In genomic region chr18:75208836-75209128, GRCh38 we compare ENCODE assay signal across 8 cellular contexts. TPM values are rescaled to one million over a fixed set of nuclear protein-coding genes. Genes with fewer than 3 reads are reported as not detected.
A peak's percentile ranks its signal among the peaks of the same experiment; 100 is the strongest.
DNase-seq lines count a peak whose midpoint lies in the region; ATAC-seq and TF ChIP-seq lines count a peak whose summit lies in the region.

No MANE protein-coding gene starts in this region.

- CTCF ChIA-PET in WTC11 (lab: Charles Lee) = interaction anchor here (0.6 kb wide), 1 partner anchor 657 kb away, joined by 3 read pairs; no protein-coding TSS in a partner anchor

- intact Hi-C loops in right cardiac atrium (cut with DNase I) = no loop called here

- no peak overlapping the region for H3K27ac Mint-ChIP-seq in WTC11

- no peaks in the 10 kb centered on the region for H3K27me3 ChIP-seq in right cardiac atrium (ENCODE audit: control insufficient read depth, insufficient read depth)

- no peak for TF ChIP-seq CTCF in WTC11 (IDR thresholded peaks at IDR 0.05)

- POLR2A ChIA-PET in WTC11 (lab: Charles Lee) = no interaction called here

- H3K4me3 Mint-ChIP-seq in WTC11 = peak overlapping the region; percentile 51

- H3K36me3 Mint-ChIP-seq in WTC11 = no peaks in the 10 kb centered on the region

- WGBS in right cardiac atrium = 0% methylated on average over 33 of the region's 34 CpGs

- DNase-seq in SIG-M5 treated with dmso at 0.1 percent for 504 hours (lab: John Stamatoyannopoulos, UW; ENCODE audit: unreplicated experiment) = peak; percentile 48
- no peak for DNase-seq in SIG-M5 (lab: John Stamatoyannopoulos, UW)
- no peak for DNase-seq in WTC11 (ENCODE audit: low spot score)
- no peak for DNase-seq in right cardiac atrium
- DNase-seq in stimulated activated CD8-positive, alpha-beta memory T cell treated with anti-CD3 and anti-CD28 coated beads, Interleukin-15, amount 100 ng/mL, for 24 hours (ENCODE audit: low read depth) = peak; percentile 21
- no peak for DNase-seq in iPS-NIHi11 (ENCODE audit: low spot score)

- peaks cover 52% of the 10 kb centered on the region for H3K4me1 Mint-ChIP-seq in WTC11

- peak; percentile 15 for ATAC-seq in HG02885 (IDR thresholded peaks at IDR 0.05; ENCODE audit: poor library complexity, unreplicated experiment)
- peak; percentile 43; the same call in 1 of the 2 replicates for ATAC-seq in WTC11
- no peak for ATAC-seq in right cardiac atrium
- no peak for ATAC-seq in HG02798 (IDR thresholded peaks at IDR 0.05; ENCODE audit: poor library complexity, unreplicated experiment)

- H3K27ac ChIP-seq in right cardiac atrium (ENCODE audit: low read length) = peak overlapping the region; percentile 98

- H3K4me1 ChIP-seq in right cardiac atrium (ENCODE audit: control insufficient read depth, insufficient read depth, low read length) = no peaks in the 10 kb centered on the region

- H3K4me3 ChIP-seq in right cardiac atrium (ENCODE audit: low read length) = peak overlapping the region; percentile 100

- H3K27me3 Mint-ChIP-seq in WTC11 (ENCODE audit: low read depth) = peaks cover 81% of the 10 kb centered on the region

- no peaks in the 10 kb centered on the region for H3K9me3 ChIP-seq in right cardiac atrium (ENCODE audit: control insufficient read depth, low read length)

- H3K9me3 Mint-ChIP-seq in WTC11 = no peaks in the 10 kb centered on the region

TF ChIP-seq in WTC11, 78 proteins besides CTCF, POLR2A, EP300 and RAD21:
- no peak for TF ChIP-seq GABPB1 (CRISPR knock-in tag; IDR thresholded peaks at IDR 0.05)
- 0 out of 2 replicates have a peak, but pooled peaks have one; percentile 18 for TF ChIP-seq ZNF219 (CRISPR knock-in tag; IDR thresholded peaks at IDR 0.05; ENCODE audit: borderline replicate concordance)

RNA-seq across cellular contexts. Expression of gene PTGR3, which starts 0.2 kb away (rescaled TPM):
- 11.8 to 13.8 TPM (median 12.8 TPM) in 3 replicates for total RNA-seq in WTC11 (2021)
- total RNA-seq in right cardiac atrium = 10 to 100 TPM; 27.1 to 42.9 (median 33.8) TPM
- polyA plus RNA-seq in right cardiac atrium = 23.4 TPM

RNA-seq across cellular contexts. Expression of gene TSHZ1, which starts 1.8 kb away (rescaled TPM):
- 1.7 to 2.9 TPM (median 2.2 TPM) in 3 replicates for total RNA-seq in WTC11 (2021)
- 10 to 100 TPM; 13.3 to 24.7 (median 20.4) TPM for total RNA-seq in right cardiac atrium
- polyA plus RNA-seq in right cardiac atrium = 12.7 TPM

Comparison
In these comparisons a context has a peak if more than half of its experiments do, and no peak if none do; other contexts are left out.
1. DNase-seq: peak in SIG-M5 treated with dmso at 0.1 percent for 504 hours (single experiment) and stimulated activated CD8-positive, alpha-beta memory T cell treated with anti-CD3 and anti-CD28 coated beads, Interleukin-15, amount 100 ng/mL, for 24 hours (single experiment); none in SIG-M5 (single experiment), WTC11 (single experiment), right cardiac atrium (0 of 3) and iPS-NIHi11 (single experiment).
2. ATAC-seq: peak in HG02885 (single experiment) and WTC11 (single experiment); none in right cardiac atrium (0 of 2) and HG02798 (single experiment).